8 cellular contexts compared by ENCODE assay signal in the genomic region with DNA sequence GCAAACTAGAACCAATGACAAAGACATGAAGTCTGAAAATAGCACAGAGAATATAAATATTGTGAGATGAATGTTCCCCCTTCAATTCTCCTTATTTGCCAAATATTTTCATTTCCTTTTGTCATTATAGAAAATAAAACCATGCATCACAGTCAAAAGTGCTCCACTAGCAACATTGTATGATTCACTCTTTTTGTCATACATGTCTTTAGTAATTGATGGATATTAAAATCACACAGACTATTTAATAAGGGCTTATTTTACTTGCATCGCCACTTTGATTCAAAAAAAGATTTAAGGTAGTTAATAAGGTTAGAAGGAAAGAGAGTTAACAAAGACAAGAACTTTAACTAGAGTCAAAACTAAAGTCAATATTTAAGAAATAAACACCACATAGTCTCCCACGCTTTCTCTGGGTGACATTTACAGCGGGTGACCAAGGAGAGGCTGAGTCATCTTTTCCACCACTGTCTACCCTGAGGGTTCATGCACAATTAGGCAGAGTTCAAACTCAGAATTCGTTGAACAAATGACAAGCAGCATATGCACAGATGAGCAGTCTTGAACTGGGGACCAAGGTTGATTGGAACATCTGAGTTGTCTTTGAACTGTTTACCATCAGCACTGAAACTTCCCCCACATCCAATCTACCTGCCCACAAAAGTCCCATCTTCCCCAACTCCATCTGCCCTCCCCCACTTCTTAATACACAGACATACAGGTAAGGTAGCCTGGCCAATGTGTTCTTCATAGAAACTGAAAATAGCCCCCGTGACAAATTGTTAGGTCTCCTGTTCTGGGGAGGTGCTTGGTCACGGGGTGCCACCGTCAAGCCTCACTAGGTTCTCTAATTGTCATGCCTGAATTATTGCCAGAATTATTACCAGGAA. TPM values are rescaled to one million over a fixed set of nuclear protein-coding genes. Genes with fewer than 3 reads are reported as not detected.
DNase-seq lines count a peak whose midpoint lies in the region; ATAC-seq lines count a peak whose summit lies in the region.

No MANE protein-coding gene starts in this region.

- no peaks in the 10 kb centered on the region for H3K27me3 Mint-ChIP-seq in activated CD8-positive, alpha-beta memory T cell treated with anti-CD3 and anti-CD28 coated beads, Interleukin-2, amount 10 ng/mL, durations not matched to agents 7 days and 5 days
- peaks cover 10% of the 10 kb centered on the region for H3K27me3 Mint-ChIP-seq in activated naive CD4-positive, alpha-beta T cell treated with anti-CD3 and anti-CD28 coated beads for 36 hours (ENCODE audit: low read depth)

- peaks cover 15% of the 10 kb centered on the region for H3K4me1 Mint-ChIP-seq in activated CD8-positive, alpha-beta memory T cell treated with anti-CD3 and anti-CD28 coated beads, Interleukin-2, amount 10 ng/mL, durations not matched to agents 7 days and 5 days
- peaks cover 16% of the 10 kb centered on the region for H3K4me1 Mint-ChIP-seq in activated naive CD4-positive, alpha-beta T cell treated with anti-CD3 and anti-CD28 coated beads for 36 hours (ENCODE audit: low read depth)

- H3K9me3 Mint-ChIP-seq in activated CD8-positive, alpha-beta memory T cell treated with anti-CD3 and anti-CD28 coated beads, Interleukin-2, amount 10 ng/mL, durations not matched to agents 7 days and 5 days (ENCODE audit: low read depth): peaks cover 7% of the 10 kb centered on the region
- peaks cover 8% of the 10 kb centered on the region for H3K9me3 Mint-ChIP-seq in activated naive CD4-positive, alpha-beta T cell treated with anti-CD3 and anti-CD28 coated beads for 36 hours

- in situ Hi-C loops in KBM-7 (cut with MboI; ENCODE audit: low pct_unique_long_range_greater_than_20kb, low sequenced_read_pairs): no loop called here

- intact Hi-C loops in activated naive CD4-positive, alpha-beta T cell treated with anti-CD3 and anti-CD28 coated beads for 36 hours (cut with micrococcal nuclease): loop anchor here (1.0 to 10.0 kb wide), 4 partner anchors 19 to 987 kb away; no protein-coding TSS in a partner anchor

- peak; percentile 94 for ATAC-seq in activated CD8-positive, alpha-beta memory T cell treated with anti-CD3 and anti-CD28 coated beads, Interleukin-2, amount 10 ng/mL, durations not matched to agents 7 days and 5 days
- ATAC-seq in HG03139 (IDR thresholded peaks at IDR 0.05; ENCODE audit: unreplicated experiment): peak; percentile 93

- H3K4me3 Mint-ChIP-seq in activated CD8-positive, alpha-beta memory T cell treated with anti-CD3 and anti-CD28 coated beads, Interleukin-2, amount 10 ng/mL, durations not matched to agents 7 days and 5 days: no peak overlapping the region
- no peak overlapping the region for H3K4me3 Mint-ChIP-seq in activated naive CD4-positive, alpha-beta T cell treated with anti-CD3 and anti-CD28 coated beads for 36 hours

- peak overlapping the region; percentile 72 for H3K27ac Mint-ChIP-seq in activated CD8-positive, alpha-beta memory T cell treated with anti-CD3 and anti-CD28 coated beads, Interleukin-2, amount 10 ng/mL, durations not matched to agents 7 days and 5 days
- H3K27ac Mint-ChIP-seq in activated naive CD4-positive, alpha-beta T cell treated with anti-CD3 and anti-CD28 coated beads for 36 hours: peak overlapping the region; percentile 68

- CTCF ChIA-PET in activated CD8-positive, alpha-beta memory T cell treated with anti-CD3 and anti-CD28 coated beads, Interleukin-2, amount 10 ng/mL, durations not matched to agents 7 days and 5 days (lab: Charles Lee): no interaction called here
- CTCF ChIA-PET in activated naive CD4-positive, alpha-beta T cell treated with anti-CD3 and anti-CD28 coated beads for 36 hours (lab: Charles Lee): no interaction called here

- H3K36me3 Mint-ChIP-seq in activated CD8-positive, alpha-beta memory T cell treated with anti-CD3 and anti-CD28 coated beads, Interleukin-2, amount 10 ng/mL, durations not matched to agents 7 days and 5 days: peaks cover 7% of the 10 kb centered on the region
- H3K36me3 Mint-ChIP-seq in activated naive CD4-positive, alpha-beta T cell treated with anti-CD3 and anti-CD28 coated beads for 36 hours (ENCODE audit: low read depth): peaks cover 2% of the 10 kb centered on the region

- peak; percentile 74 for DNase-seq in activated CD8-positive, alpha-beta memory T cell treated with anti-CD3 and anti-CD28 coated beads, Interleukin-2, amount 10 ng/mL, durations not matched to agents 7 days and 5 days
- DNase-seq in activated CD8-positive, alpha-beta memory T cell treated with anti-CD3 and anti-CD28 coated beads for 24 hours: no peak
- DNase-seq in activated naive CD4-positive, alpha-beta T cell treated with anti-CD3 and anti-CD28 coated beads for 36 hours: peak; percentile 63
- peak; percentile 9 for DNase-seq in stimulated activated CD8-positive, alpha-beta memory T cell treated with anti-CD3 and anti-CD28 coated beads, Interleukin-7, amount 100 ng/mL, for 24 hours (ENCODE audit: low read depth)
- no peak for DNase-seq in KBM-7
- no peak for DNase-seq in NCI-H146 treated with DMSO at 0.1 percent for 48 hours (lab: John Stamatoyannopoulos, UW; ENCODE audit: unreplicated experiment)
- no peak for DNase-seq in NCI-H2081 (lab: John Stamatoyannopoulos, UW)

RNA-seq across cellular contexts. Expression of a gene that starts 42.5 kb away (rescaled TPM):
- 1 to 10 TPM; 5.9 to 6.8 TPM for total RNA-seq in activated CD8-positive, alpha-beta memory T cell treated with anti-CD3 and anti-CD28 coated beads, Interleukin-2, amount 10 ng/mL, durations not matched to agents 7 days and 5 days
- total RNA-seq in activated naive CD4-positive, alpha-beta T cell treated with anti-CD3 and anti-CD28 coated beads for 36 hours: 1 to 10 TPM in 1 of 2 experiments, under 1 TPM in 1; 0.93 to 2.0 TPM

Comparison
In these comparisons a context has a peak if more than half of its experiments do, and no peak if none do; other contexts are left out.
1. DNase-seq: peak in activated CD8-positive, alpha-beta memory T cell treated with anti-CD3 and anti-CD28 coated beads, Interleukin-2, amount 10 ng/mL, durations not matched to agents 7 days and 5 days (single experiment), activated naive CD4-positive, alpha-beta T cell treated with anti-CD3 and anti-CD28 coated beads for 36 hours (single experiment) and stimulated activated CD8-positive, alpha-beta memory T cell treated with anti-CD3 and anti-CD28 coated beads, Interleukin-7, amount 100 ng/mL, for 24 hours (single experiment); none in activated CD8-positive, alpha-beta memory T cell treated with anti-CD3 and anti-CD28 coated beads for 24 hours (single experiment), KBM-7 (single experiment), NCI-H146 treated with DMSO at 0.1 percent for 48 hours (single experiment) and NCI-H2081 (0 of 2).